8 cellular contexts compared by ENCODE assay signal in genomic region chr6:109008951-109009760, GRCh38.
A peak's percentile ranks its signal among the peaks of the same experiment; 100 is the strongest.
DNase-seq lines count a peak whose midpoint lies in the region; ATAC-seq and TF ChIP-seq lines count a peak whose summit lies in the region.

No MANE protein-coding gene starts in this region.

- H3K4me1 ChIP-seq in HUES48 (ENCODE audit: control insufficient read depth, insufficient read depth, low read length) (peaks cover 14% of the 10 kb centered on the region), OCI-LY1 (ENCODE audit: insufficient read depth, low read length, severe bottlenecking) (peaks cover 78% of the 10 kb centered on the region)

- H3K36me3 ChIP-seq in HUES48 (ENCODE audit: control insufficient read depth, insufficient read depth, low read length) (no peaks in the 10 kb centered on the region), OCI-LY1 (ENCODE audit: insufficient read depth, low read length) (no peaks in the 10 kb centered on the region)

- no peaks in the 10 kb centered on the region for H3K9me2 ChIP-seq in OCI-LY1 (ENCODE audit: low read depth, low read length)

- TF ChIP-seq CTCF in OCI-LY1 (IDR thresholded peaks at IDR 0.05; ENCODE audit: low read length) (no peak), epithelial cell of proximal tubule (conservative IDR thresholded peaks at IDR 0.05; ENCODE audit: low read depth, low read length) (no peak)

- H4K20me1 ChIP-seq in OCI-LY1 (ENCODE audit: insufficient read depth, low read length): no peaks in the 10 kb centered on the region

- peak overlapping the region; percentile 85 for H3K4me2 ChIP-seq in OCI-LY1 (ENCODE audit: low read length)

- peak; percentile 90 for ATAC-seq in GM21390 (IDR thresholded peaks at IDR 0.05; ENCODE audit: unreplicated experiment)

- peak overlapping the region; percentile 80 for H3K27ac ChIP-seq in HUES48 (ENCODE audit: low read depth, low read length)
- H3K27ac ChIP-seq in OCI-LY1 (ENCODE audit: low read depth, low read length, poor library complexity, severe bottlenecking): peak overlapping the region; percentile 68

- H3K9me3 ChIP-seq in HUES48 (ENCODE audit: control insufficient read depth, insufficient read depth, low read length) (no peaks in the 10 kb centered on the region), OCI-LY1 (ENCODE audit: low read length) (no peaks in the 10 kb centered on the region)

- DNase-seq in COLO668 (lab: John Stamatoyannopoulos, UW; ENCODE audit: unreplicated experiment) (peak; percentile 95), activated T-cell treated with anti-CD3 and anti-CD28 coated beads for 48 hours (ENCODE audit: low read depth) (peak; percentile 90), epithelial cell of proximal tubule (ENCODE audit: low read depth) (no peak), mucosa of gallbladder (ENCODE audit: low spot score) (peak; percentile 94)
- peak; percentile 70 to 83 for DNase-seq in stimulated activated CD8-positive, alpha-beta memory T cell treated with anti-CD3 and anti-CD28 coated beads, Interleukin-4, amount 100 ng/mL, for 1 hour (ENCODE audit: low read depth in 2 of 2, low spot score in 1 of 2)

- H3K79me2 ChIP-seq in OCI-LY1 (ENCODE audit: insufficient read depth, low read length): peaks cover 10% of the 10 kb centered on the region; the same call in 1 of the 2 replicates

- H3F3A ChIP-seq in OCI-LY1 (ENCODE audit: insufficient read depth, low read length): no peaks in the 10 kb centered on the region

- no peaks in the 10 kb centered on the region for H3K27me3 ChIP-seq in HUES48 (ENCODE audit: control insufficient read depth, insufficient read depth, low read length)
- no peaks in the 10 kb centered on the region for H3K27me3 ChIP-seq in OCI-LY1 (ENCODE audit: insufficient read depth, low read length)

- H3K9ac ChIP-seq in HUES48 (ENCODE audit: low read depth, low read length): peak overlapping the region; percentile 68
- H3K9ac ChIP-seq in OCI-LY1 (ENCODE audit: low read length): peak overlapping the region; percentile 87

- H3K4me3 ChIP-seq in HUES48 (ENCODE audit: low read depth, low read length): peak overlapping the region; percentile 88
- peak overlapping the region; percentile 96 for H3K4me3 ChIP-seq in OCI-LY1 (ENCODE audit: low read depth, low read length, poor library complexity, severe bottlenecking)
- peak overlapping the region; percentile 87 for H3K4me3 ChIP-seq in epithelial cell of proximal tubule (ENCODE audit: low read depth, low read length)

- H2AFZ ChIP-seq in OCI-LY1 (ENCODE audit: low read length): no peak overlapping the region
